Comparison of ENCODE assay signal across 16 cellular contexts in the genomic region with DNA sequence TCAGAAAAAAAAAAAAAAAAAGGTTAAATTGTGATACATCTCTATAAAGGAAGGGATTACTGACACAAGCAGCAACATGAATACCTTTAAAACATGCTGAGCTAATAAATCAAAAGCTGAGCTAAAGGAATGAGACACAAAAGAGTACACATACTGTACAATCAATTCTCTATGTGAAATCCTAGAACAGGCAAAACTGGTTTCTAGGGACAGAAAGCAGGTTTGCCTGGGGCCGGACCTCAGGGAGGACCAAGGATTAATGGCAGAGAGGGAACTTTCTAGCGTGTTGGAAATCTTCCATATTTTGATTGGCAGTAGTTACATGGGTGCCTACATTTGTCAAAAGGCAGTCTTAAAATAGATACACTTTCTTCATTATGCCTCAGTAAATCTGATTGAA. TPM values are rescaled to one million over a fixed set of nuclear protein-coding genes. Genes with fewer than 3 reads are reported as not detected.
DNase-seq lines count a peak whose midpoint lies in the region; ATAC-seq, FAIRE-seq and TF ChIP-seq lines count a peak whose summit lies in the region.
"Had no signal": no experiment of that assay in that cellular context is flagged by ENCODE, and none has a peak within 500 bp of the region (broad histone marks: within the 10 kb centered on the region; RNA-seq: fewer than 3 reads in every experiment).

No MANE protein-coding gene starts in this region.

- TF ChIP-seq EP300 in sigmoid colon (IDR thresholded peaks at IDR 0.05) = no peak

- H3K27me3 Mint-ChIP-seq in activated CD8-positive, alpha-beta memory T cell treated with anti-CD3 and anti-CD28 coated beads, Interleukin-2, amount 10 ng/mL, durations not matched to agents 7 days and 5 days = no peaks in the 10 kb centered on the region
- H3K27me3 Mint-ChIP-seq in stimulated activated naive B cell treated with anti-CD40 and anti-IgM and Interleukin-4, amounts not matched to agents 10 μg/mL and 1 μg/mL and 100 μg/mL, for 72 hours = no peaks in the 10 kb centered on the region

- FAIRE-seq in bronchial epithelial cell (lab: Jason Lieb, UNC) = peak; percentile 76
- FAIRE-seq: GM12892, urothelium cell line had no signal

- H3K4me3 Mint-ChIP-seq in activated CD8-positive, alpha-beta memory T cell treated with anti-CD3 and anti-CD28 coated beads, Interleukin-2, amount 10 ng/mL, durations not matched to agents 7 days and 5 days = no peak overlapping the region
- no peak overlapping the region for H3K4me3 Mint-ChIP-seq in stimulated activated naive B cell treated with anti-CD40 and anti-IgM and Interleukin-4, amounts not matched to agents 10 μg/mL and 1 μg/mL and 100 μg/mL, for 72 hours
- H3K4me3 Mint-ChIP-seq: activated naive CD4-positive, alpha-beta T cell treated with anti-CD3 and anti-CD28 coated beads for 36 hours; neural crest cell had no signal

- peaks cover 13% of the 10 kb centered on the region for H3K4me1 ChIP-seq in vagina
- peaks cover 0 to 20% (median 14%) of the 10 kb centered on the region in 4 donors for H3K4me1 ChIP-seq in sigmoid colon

- H3K9me3 Mint-ChIP-seq in activated CD8-positive, alpha-beta memory T cell treated with anti-CD3 and anti-CD28 coated beads, Interleukin-2, amount 10 ng/mL, durations not matched to agents 7 days and 5 days (ENCODE audit: low read depth) = no peaks in the 10 kb centered on the region
- H3K9me3 Mint-ChIP-seq in stimulated activated naive B cell treated with anti-CD40 and anti-IgM and Interleukin-4, amounts not matched to agents 10 μg/mL and 1 μg/mL and 100 μg/mL, for 72 hours = no peaks in the 10 kb centered on the region
- H3K9me3 Mint-ChIP-seq: activated naive CD4-positive, alpha-beta T cell treated with anti-CD3 and anti-CD28 coated beads for 36 hours; neural crest cell had no signal

- H3K4me3 ChIP-seq in bronchial epithelial cell (ENCODE audit: low read depth, low read length) (no peak overlapping the region), vagina (no peak overlapping the region), sigmoid colon (no peak overlapping the region)
- H3K4me3 ChIP-seq: spleen had no signal

- TF ChIP-seq CTCF in bronchial epithelial cell (IDR thresholded peaks at IDR 0.05; ENCODE audit: insufficient read depth, low read length, severe bottlenecking) = no peak
- no peak for TF ChIP-seq CTCF in vagina (IDR thresholded peaks at IDR 0.05)
- no peak for TF ChIP-seq CTCF in sigmoid colon (IDR thresholded peaks at IDR 0.05)

- TF ChIP-seq POLR2A in vagina (IDR thresholded peaks at IDR 0.05) = no peak
- no peak for TF ChIP-seq POLR2A in sigmoid colon (IDR thresholded peaks at IDR 0.05)

- CTCF ChIA-PET in activated CD8-positive, alpha-beta memory T cell treated with anti-CD3 and anti-CD28 coated beads, Interleukin-2, amount 10 ng/mL, durations not matched to agents 7 days and 5 days (lab: Charles Lee) = interaction anchor here (1.2 to 1.5 kb wide), 3 partner anchors 9 to 61 kb away, joined by 3 to 6 read pairs (median 4); no protein-coding TSS in a partner anchor

- H3K27ac Mint-ChIP-seq in activated CD8-positive, alpha-beta memory T cell treated with anti-CD3 and anti-CD28 coated beads, Interleukin-2, amount 10 ng/mL, durations not matched to agents 7 days and 5 days = no peak overlapping the region
- H3K27ac Mint-ChIP-seq in stimulated activated naive B cell treated with anti-CD40 and anti-IgM and Interleukin-4, amounts not matched to agents 10 μg/mL and 1 μg/mL and 100 μg/mL, for 72 hours = no peak overlapping the region
- H3K27ac Mint-ChIP-seq: activated naive CD4-positive, alpha-beta T cell treated with anti-CD3 and anti-CD28 coated beads for 36 hours had no signal

- intact Hi-C loops in vagina (cut with DNase I) (no loop called here), sigmoid colon (cut with DNase I) (no loop called here)

- 21 to 76% methylated on average over 2 of the region's 2 CpGs for WGBS in sigmoid colon, 2 donors

- peaks cover 5% of the 10 kb centered on the region for H3K4me1 Mint-ChIP-seq in activated CD8-positive, alpha-beta memory T cell treated with anti-CD3 and anti-CD28 coated beads, Interleukin-2, amount 10 ng/mL, durations not matched to agents 7 days and 5 days
- peaks cover 6 to 10% of the 10 kb centered on the region in 2 donors for H3K4me1 Mint-ChIP-seq in stimulated activated naive B cell treated with anti-CD40 and anti-IgM and Interleukin-4, amounts not matched to agents 10 μg/mL and 1 μg/mL and 100 μg/mL, for 72 hours

- H3K36me3 ChIP-seq in bronchial epithelial cell (ENCODE audit: control insufficient read depth, insufficient read depth, low read length) = no peaks in the 10 kb centered on the region
- no peaks in the 10 kb centered on the region for H3K36me3 ChIP-seq in vagina
- peaks cover 0 to 12% (median 3%) of the 10 kb centered on the region in 4 donors for H3K36me3 ChIP-seq in sigmoid colon

- no peaks in the 10 kb centered on the region for H3K9me3 ChIP-seq in vagina
- no peaks in the 10 kb centered on the region for H3K9me3 ChIP-seq in sigmoid colon
- H3K9me3 ChIP-seq: spleen had no signal

- no peak for ATAC-seq in activated CD8-positive, alpha-beta memory T cell treated with anti-CD3 and anti-CD28 coated beads, Interleukin-2, amount 10 ng/mL, durations not matched to agents 7 days and 5 days
- no peak for ATAC-seq in stimulated activated naive B cell treated with anti-CD40 and anti-IgM and Interleukin-4, amounts not matched to agents 10 μg/mL and 1 μg/mL and 100 μg/mL, for 72 hours (replicated peaks)
- ATAC-seq: Right ventricle myocardium inferior had no signal

- H3K27ac ChIP-seq in vagina = peak overlapping the region; percentile 40
- no peak overlapping the region for H3K27ac ChIP-seq in sigmoid colon
- H3K27ac ChIP-seq: spleen had no signal

- H3K36me3 Mint-ChIP-seq in activated CD8-positive, alpha-beta memory T cell treated with anti-CD3 and anti-CD28 coated beads, Interleukin-2, amount 10 ng/mL, durations not matched to agents 7 days and 5 days = peaks cover 2% of the 10 kb centered on the region
- peaks cover 23 to 46% of the 10 kb centered on the region in 2 donors for H3K36me3 Mint-ChIP-seq in stimulated activated naive B cell treated with anti-CD40 and anti-IgM and Interleukin-4, amounts not matched to agents 10 μg/mL and 1 μg/mL and 100 μg/mL, for 72 hours

- H3K27me3 ChIP-seq in bronchial epithelial cell (ENCODE audit: control insufficient read depth, insufficient read depth, low read length) (no peaks in the 10 kb centered on the region), vagina (no peaks in the 10 kb centered on the region), sigmoid colon (no peaks in the 10 kb centered on the region)
- H3K27me3 ChIP-seq: spleen had no signal

- DNase-seq in activated CD8-positive, alpha-beta memory T cell treated with anti-CD3 and anti-CD28 coated beads, Interleukin-2, amount 50 U/mL, for 48 hours = peak; percentile 20
- no peak for DNase-seq in activated CD8-positive, alpha-beta memory T cell treated with anti-CD3 and anti-CD28 coated beads, Interleukin-2, amount 10 ng/mL, durations not matched to agents 7 days and 5 days
- DNase-seq in bronchial epithelial cell (ENCODE audit: low read depth) (peak; percentile 92), midbrain (lab: John Stamatoyannopoulos, UW) (peak; percentile 17), vagina (ENCODE audit: extremely low spot score in 2 of 2) (no peak), sigmoid colon (no peak)
- no peak for DNase-seq in stimulated activated naive B cell treated with anti-CD40 and anti-IgM and Interleukin-4, amounts not matched to agents 10 μg/mL and 1 μg/mL and 100 μg/mL, for 72 hours
- no peak for DNase-seq in activated CD8-positive, alpha-beta memory T cell treated with anti-CD3 and anti-CD28 coated beads, Interleukin-2, amount 50 U/mL, for 4 hours
- DNase-seq: ACHN; activated naive CD4-positive, alpha-beta T cell treated with anti-CD3 and anti-CD28 coated beads for 36 hours; NCI-H69; spleen had no signal

RNA-seq across cellular contexts. Expression of gene KLRG2, which starts 52.5 kb away (rescaled TPM):
- total RNA-seq in activated CD8-positive, alpha-beta memory T cell treated with anti-CD3 and anti-CD28 coated beads, Interleukin-2, amount 10 ng/mL, durations not matched to agents 7 days and 5 days = under 1 TPM in 1 of 2 experiments, not detected in 1; 0.30 TPM
- 1.1 and 1.8 TPM in 2 replicates for total RNA-seq in bronchial epithelial cell
- 6.6 TPM for total RNA-seq in vagina
- total RNA-seq in sigmoid colon = under 1 TPM in 1 of 4 donors, not detected in 3; 0.28 TPM
- under 1 TPM in 1 of 3 donors, not detected in 2; 0.04 TPM for polyA plus RNA-seq in sigmoid colon
- total RNA-seq: neural crest cell, Right ventricle myocardium inferior, spleen had no signal

Comparison
In these comparisons a context has a peak if more than half of its experiments do, and no peak if none do; other contexts are left out.
1. DNase-seq: peak in activated CD8-positive, alpha-beta memory T cell treated with anti-CD3 and anti-CD28 coated beads, Interleukin-2, amount 50 U/mL, for 48 hours (single experiment), bronchial epithelial cell (single experiment) and midbrain (single experiment); none in activated CD8-positive, alpha-beta memory T cell treated with anti-CD3 and anti-CD28 coated beads, Interleukin-2, amount 10 ng/mL, durations not matched to agents 7 days and 5 days (single experiment), vagina (0 of 2), stimulated activated naive B cell treated with anti-CD40 and anti-IgM and Interleukin-4, amounts not matched to agents 10 μg/mL and 1 μg/mL and 100 μg/mL, for 72 hours (single experiment), sigmoid colon (single experiment) and activated CD8-positive, alpha-beta memory T cell treated with anti-CD3 and anti-CD28 coated beads, Interleukin-2, amount 50 U/mL, for 4 hours (single experiment).